ENCODE assay signal across 12 cellular contexts in the genomic region with DNA sequence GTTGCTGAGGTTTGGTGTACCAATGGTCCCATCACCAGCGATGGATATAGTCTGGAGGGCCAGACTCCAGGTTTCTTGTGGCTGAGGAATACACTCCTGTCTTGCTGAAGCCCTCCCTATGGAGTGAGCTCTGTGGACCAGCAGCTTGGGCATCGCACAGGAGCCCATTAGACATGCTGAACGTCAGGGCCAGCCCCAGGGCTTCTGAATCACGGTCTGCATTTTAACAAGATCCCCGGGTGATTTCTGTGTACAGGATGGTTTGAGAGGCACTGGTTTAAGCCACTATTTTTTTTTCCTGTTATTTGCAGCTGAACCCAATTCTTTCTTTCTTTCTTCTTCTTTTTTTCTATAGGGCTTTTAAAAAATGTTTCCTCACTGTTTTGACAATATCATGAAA.
DNase-seq lines count a peak whose midpoint lies in the region; ATAC-seq and TF ChIP-seq lines count a peak whose summit lies in the region.
"Had no signal": no experiment of that assay in that cellular context is flagged by ENCODE, and none has a peak within 500 bp of the region (broad histone marks: within the 10 kb centered on the region; RNA-seq: fewer than 3 reads in every experiment).

No MANE protein-coding gene starts in this region.

- no peaks in the 10 kb centered on the region for H3K9me3 ChIP-seq in mammary epithelial cell (replicated peaks; ENCODE audit: insufficient read depth, low read length)
- no peaks in the 10 kb centered on the region for H3K9me3 ChIP-seq in muscle layer of duodenum (ENCODE audit: control insufficient read depth in 1 of 2, low read length in 2 of 2)
- no peaks in the 10 kb centered on the region for H3K9me3 ChIP-seq in upper lobe of left lung

- no peaks in the 10 kb centered on the region for H4K20me1 ChIP-seq in mammary epithelial cell (ENCODE audit: insufficient read depth, low read length)

- peaks cover 6% of the 10 kb centered on the region for H3K36me3 Mint-ChIP-seq in MCF 10A (ENCODE audit: insufficient read depth, unreplicated experiment)

- DNase-seq in MCF 10A (ENCODE audit: unreplicated experiment) (no peak), mammary epithelial cell (no peak), T1000 (lab: John Stamatoyannopoulos, UW) (peak; percentile 13), upper lobe of left lung (no peak)
- DNase-seq in stimulated activated CD4-positive, alpha-beta T cell treated with anti-CD3 and anti-CD28 coated beads, Interleukin-2, amount 100 ng/mL, for 24 hours = no peak
- DNase-seq in stimulated activated CD4-positive, alpha-beta T cell treated with anti-CD3 and anti-CD28 coated beads, Interleukin-1b, Interleukin-23, amount 100 ng/mL, for 48 hours = no peak
- DNase-seq: activated T-cell treated with anti-CD3 and anti-CD28 coated beads, Interleukin-2, amount 50 U/mL, for 4 hours; endodermal cell; left colon; WERI-Rb-1 had no signal

- H3K36me3 ChIP-seq in mammary epithelial cell (ENCODE audit: insufficient read depth, low read length) = no peaks in the 10 kb centered on the region
- H3K36me3 ChIP-seq in muscle layer of duodenum (ENCODE audit: control insufficient read depth in 1 of 2, insufficient read depth in 2 of 2, low read length in 2 of 2) = no peaks in the 10 kb centered on the region
- H3K36me3 ChIP-seq in upper lobe of left lung = no peaks in the 10 kb centered on the region
- H3K36me3 ChIP-seq: WERI-Rb-1 had no signal

- H3K4me3 Mint-ChIP-seq in MCF 10A (ENCODE audit: unreplicated experiment) = no peak overlapping the region
- H3K4me3 Mint-ChIP-seq: activated T-cell treated with anti-CD3 and anti-CD28 coated beads, Interleukin-2, amount 50 U/mL, for 4 hours; endodermal cell had no signal

- no peak overlapping the region for H2AFZ ChIP-seq in mammary epithelial cell (ENCODE audit: low read depth, low read length)

- no peak for TF ChIP-seq POLR2A in upper lobe of left lung (IDR thresholded peaks at IDR 0.05)

- peaks cover 16% of the 10 kb centered on the region for H3K4me1 ChIP-seq in mammary epithelial cell (ENCODE audit: insufficient read depth, low read length)
- H3K4me1 ChIP-seq in muscle layer of duodenum (ENCODE audit: control insufficient read depth in 1 of 2, insufficient read depth in 2 of 2, low read length in 2 of 2) = no peaks in the 10 kb centered on the region
- H3K4me1 ChIP-seq in upper lobe of left lung = peaks cover 19 to 30% (median 25%) of the 10 kb centered on the region in 4 donors

- H3K27ac Mint-ChIP-seq in MCF 10A (ENCODE audit: low read depth, unreplicated experiment) = peak overlapping the region; percentile 81
- H3K27ac Mint-ChIP-seq: endodermal cell had no signal

- POLR2A ChIA-PET in MCF 10A (lab: Yijun Ruan, JAX) = interaction anchor here (0.6 kb wide), 2 partner anchors 13 to 257 kb away, joined by 3 read pairs; no protein-coding TSS in a partner anchor

- CTCF ChIA-PET in MCF 10A (lab: Yijun Ruan, JAX) (interaction anchor here (0.7 to 1.0 kb wide), 3 partner anchors 18 to 1010 kb away, joined by 3 to 5 read pairs (median 3); no protein-coding TSS in a partner anchor), mammary epithelial cell (lab: Charles Lee; ENCODE audit: low non-redundant PET) (no interaction called here)

- intact Hi-C loops in MCF 10A (cut with micrococcal nuclease) (no loop called here), mammary epithelial cell (cut with micrococcal nuclease) (no loop called here)

- H3K4me1 Mint-ChIP-seq in MCF 10A (ENCODE audit: insufficient read depth, unreplicated experiment) = peaks cover 18% of the 10 kb centered on the region
- H3K4me1 Mint-ChIP-seq: endodermal cell had no signal

- H3K79me2 ChIP-seq in mammary epithelial cell (ENCODE audit: insufficient read depth, low read length) = no peaks in the 10 kb centered on the region

- H3K9ac ChIP-seq in mammary epithelial cell (ENCODE audit: insufficient read depth, low read length) = no peak overlapping the region

- H3K4me2 ChIP-seq in mammary epithelial cell (ENCODE audit: insufficient read depth, low read depth, low read length) = no peak overlapping the region

- TF ChIP-seq EP300 in upper lobe of left lung (IDR thresholded peaks at IDR 0.05) = no peak

- H3K4me3 ChIP-seq in mammary epithelial cell (replicated peaks in 1 of 3; ENCODE audit: insufficient read depth in 1 of 3, low read depth in 2 of 3, low read length in 3 of 3) (no peak overlapping the region), muscle layer of duodenum (ENCODE audit: low read depth in 1 of 2, low read length in 2 of 2) (no peak overlapping the region), upper lobe of left lung (no peak overlapping the region)

- in situ Hi-C loops in mammary epithelial cell (cut with MboI; ENCODE audit: low sequenced_read_pairs in 2 of 2) = loop anchor here in 1 of 2 donors (25.0 kb wide), 1 partner anchor 334 kb away; no protein-coding TSS in a partner anchor

- H3K27ac ChIP-seq in mammary epithelial cell (ENCODE audit: insufficient read depth, low read depth, low read length) (no peak overlapping the region), muscle layer of duodenum (ENCODE audit: low read length) (peak overlapping the region; percentile 92), upper lobe of left lung (peak overlapping the region; percentile 79 to 89 (median 86))
- H3K27ac ChIP-seq: WERI-Rb-1 had no signal

- no peaks in the 10 kb centered on the region for H3K9me3 Mint-ChIP-seq in MCF 10A (ENCODE audit: unreplicated experiment)
- H3K9me3 Mint-ChIP-seq: activated T-cell treated with anti-CD3 and anti-CD28 coated beads, Interleukin-2, amount 50 U/mL, for 4 hours; endodermal cell had no signal

- H3K27me3 ChIP-seq in mammary epithelial cell (ENCODE audit: insufficient read depth, low read length) (no peaks in the 10 kb centered on the region), muscle layer of duodenum (ENCODE audit: low read depth, low read length) (no peaks in the 10 kb centered on the region), upper lobe of left lung (no peaks in the 10 kb centered on the region)

- 98% methylated on average over 4 of the region's 5 CpGs for WGBS in mammary epithelial cell (ENCODE audit: low coverage, missing lambda C conversion rate)
- 80 to 90% methylated on average over 5 of the region's 5 CpGs for WGBS in upper lobe of left lung, 2 donors

- ATAC-seq in upper lobe of left lung (ENCODE audit: low FRiP score in 2 of 2) (no peak), GM18873 (IDR thresholded peaks at IDR 0.05; ENCODE audit: low FRiP score, unreplicated experiment) (no peak)
- ATAC-seq: left colon had no signal

- no peaks in the 10 kb centered on the region for H3K27me3 Mint-ChIP-seq in MCF 10A (ENCODE audit: insufficient read depth, unreplicated experiment)

- dilution Hi-C loops in mammary epithelial cell (cut with HindIII; ENCODE audit: low sequenced_read_pairs) = loop anchor here (25.0 kb wide), 1 partner anchor 266 kb away; a partner anchor contains a TSS

- no TSS peak for BruUV-seq in MCF 10A (replicated peaks; lab: Mats Ljungman, UMichigan)
- BruUV-seq in mammary epithelial cell (replicated peaks; lab: Mats Ljungman, UMichigan) = no TSS peak

- TF ChIP-seq CTCF in MCF 10A (IDR thresholded peaks at IDR 0.05; ENCODE audit: unreplicated experiment) (no peak), mammary epithelial cell (conservative IDR thresholded peaks at IDR 0.05 in 1 of 2, IDR thresholded peaks at IDR 0.05 in 1 of 2; ENCODE audit: extremely low read depth in 1 of 2, insufficient read depth in 1 of 2, low read depth in 1 of 2, low read length in 2 of 2) (no peak), upper lobe of left lung (IDR thresholded peaks at IDR 0.05) (no peak)
